ENCODE assay signal across 15 cellular contexts in the genomic region with DNA sequence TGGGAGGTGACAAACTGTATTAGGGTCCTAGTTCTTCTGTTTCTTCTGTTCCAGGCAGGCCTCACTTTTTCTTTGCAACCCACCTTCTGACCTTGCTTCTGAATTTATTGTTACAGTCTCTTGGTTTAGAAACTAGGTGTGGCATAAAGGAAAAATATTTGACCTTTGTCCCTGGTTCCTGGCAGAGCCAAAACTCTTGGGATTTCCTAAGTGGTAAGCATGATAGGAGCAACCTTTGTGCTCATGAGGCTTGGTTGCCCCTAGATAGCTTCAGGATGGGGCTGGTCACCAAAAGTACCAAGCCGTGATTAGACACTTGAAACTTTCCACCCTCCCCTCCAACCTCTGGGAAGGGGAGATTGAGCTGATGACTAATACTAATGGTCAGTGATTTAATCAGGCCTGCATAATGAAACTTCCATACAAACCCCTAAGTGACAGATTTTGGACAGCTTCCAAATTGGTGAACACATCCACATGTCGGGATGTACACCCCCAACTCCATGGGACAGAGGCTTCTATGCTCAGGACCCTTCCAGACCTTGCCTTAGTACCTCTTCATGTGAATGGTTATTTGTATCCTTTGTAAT. TPM values are rescaled to one million over a fixed set of nuclear protein-coding genes. Genes with fewer than 3 reads are reported as not detected.
DNase-seq lines count a peak whose midpoint lies in the region; ATAC-seq and TF ChIP-seq lines count a peak whose summit lies in the region.
"Had no signal": no experiment of that assay in that cellular context is flagged by ENCODE, and none has a peak within 500 bp of the region (broad histone marks: within the 10 kb centered on the region; RNA-seq: fewer than 3 reads in every experiment).

No MANE protein-coding gene starts in this region.

- peaks cover 50% of the 10 kb centered on the region for H3K4me1 Mint-ChIP-seq in CD8-positive, alpha-beta T cell (ENCODE audit: low read depth)
- H3K4me1 Mint-ChIP-seq in natural killer cell treated with Interleukin-12 subunit alpha and Interleukin-12 subunit beta and Interleukin-15 and Interleukin-18, amount 100 ng/mL, for 72 hours (ENCODE audit: low read depth in 2 of 2): peaks cover 26 to 36% of the 10 kb centered on the region in 2 donors

- H3K27me3 ChIP-seq in CD8-positive, alpha-beta T cell (ENCODE audit: insufficient read depth, low read length): no peaks in the 10 kb centered on the region
- H3K27me3 ChIP-seq in HAP-1 (ENCODE audit: low read depth) (no peaks in the 10 kb centered on the region), esophagus squamous epithelium (no peaks in the 10 kb centered on the region)
- H3K27me3 ChIP-seq: adrenal gland, gastrocnemius medialis, SJSA1 had no signal

- POLR2A ChIA-PET in CD8-positive, alpha-beta T cell (lab: Charles Lee): no interaction called here

- TF ChIP-seq POLR2A in esophagus squamous epithelium (IDR thresholded peaks at IDR 0.05): no peak

- H3K27ac Mint-ChIP-seq in CD8-positive, alpha-beta T cell: peak overlapping the region; percentile 18
- peak overlapping the region; percentile 58 to 75 for H3K27ac Mint-ChIP-seq in natural killer cell treated with Interleukin-12 subunit alpha and Interleukin-12 subunit beta and Interleukin-15 and Interleukin-18, amount 100 ng/mL, for 72 hours

- H3K27ac ChIP-seq in CD8-positive, alpha-beta T cell (ENCODE audit: low read depth, low read length): no peak overlapping the region
- H3K27ac ChIP-seq in esophagus squamous epithelium: no peak overlapping the region
- H3K27ac ChIP-seq: HL-60, SJSA1 had no signal

- H3K27me3 Mint-ChIP-seq in CD8-positive, alpha-beta T cell (ENCODE audit: low read depth): no peaks in the 10 kb centered on the region
- no peaks in the 10 kb centered on the region for H3K27me3 Mint-ChIP-seq in natural killer cell treated with Interleukin-12 subunit alpha and Interleukin-12 subunit beta and Interleukin-15 and Interleukin-18, amount 100 ng/mL, for 72 hours

- intact Hi-C loops in CD8-positive, alpha-beta T cell (cut with DNase I, micrococcal nuclease): loop anchor here in 1 of 2 experiments (5.0 to 10.0 kb wide), 3 partner anchors 289 to 679 kb away; a partner anchor contains a TSS
- intact Hi-C loops in esophagus squamous epithelium (cut with DNase I): loop anchor here (5.0 kb wide), 1 partner anchor 34 kb away; no protein-coding TSS in a partner anchor

- peaks cover 13% of the 10 kb centered on the region for H3K36me3 ChIP-seq in CD8-positive, alpha-beta T cell (ENCODE audit: insufficient read depth, low read length)
- H3K36me3 ChIP-seq in HAP-1 (replicated peaks) (peaks cover 28% of the 10 kb centered on the region), esophagus squamous epithelium (peaks cover 4 to 68% (median 8%) of the 10 kb centered on the region in 3 donors)

- CTCF ChIA-PET in CD8-positive, alpha-beta T cell (lab: Charles Lee): interaction anchor here (10.6 kb wide), 1 partner anchor 28 kb away, joined by 192 read pairs; no protein-coding TSS in a partner anchor

- peaks cover 32% of the 10 kb centered on the region for H3K4me1 ChIP-seq in CD8-positive, alpha-beta T cell (ENCODE audit: insufficient read depth, low read length)
- peaks cover under 1% of the 10 kb centered on the region; the same call in 1 of the 2 replicates for H3K4me1 ChIP-seq in HAP-1
- H3K4me1 ChIP-seq in esophagus squamous epithelium: peaks cover 8 to 60% (median 23%) of the 10 kb centered on the region in 3 donors

- no peaks in the 10 kb centered on the region for H3K9me3 Mint-ChIP-seq in CD8-positive, alpha-beta T cell
- no peaks in the 10 kb centered on the region for H3K9me3 Mint-ChIP-seq in natural killer cell treated with Interleukin-12 subunit alpha and Interleukin-12 subunit beta and Interleukin-15 and Interleukin-18, amount 100 ng/mL, for 72 hours
- H3K9me3 Mint-ChIP-seq: CD8-positive, alpha-beta memory T cell had no signal

- H3K36me3 Mint-ChIP-seq in CD8-positive, alpha-beta T cell: peaks cover 44% of the 10 kb centered on the region
- peaks cover 9% of the 10 kb centered on the region for H3K36me3 Mint-ChIP-seq in natural killer cell treated with Interleukin-12 subunit alpha and Interleukin-12 subunit beta and Interleukin-15 and Interleukin-18, amount 100 ng/mL, for 72 hours

- ATAC-seq in CD8-positive, alpha-beta T cell: no peak
- no peak for ATAC-seq in natural killer cell treated with Interleukin-12 subunit alpha and Interleukin-12 subunit beta and Interleukin-15 and Interleukin-18, amount 100 ng/mL, for 72 hours
- ATAC-seq: gastrocnemius medialis had no signal

- no peak overlapping the region for H3K4me3 ChIP-seq in CD8-positive, alpha-beta T cell (ENCODE audit: low read depth, low read length)
- H3K4me3 ChIP-seq in HAP-1: no peak overlapping the region
- no peak overlapping the region for H3K4me3 ChIP-seq in esophagus squamous epithelium
- H3K4me3 ChIP-seq: adrenal gland, gastrocnemius medialis, SJSA1 had no signal

- in situ Hi-C loops in HAP-1 (cut with MboI; ENCODE audit: low sequenced_read_pairs): no loop called here

- no peak for DNase-seq in CD8-positive, alpha-beta T cell
- DNase-seq in HuH-7 (ENCODE audit: low spot score) (peak; percentile 45), amniotic epithelial cell (ENCODE audit: low read depth) (peak; percentile 25), NCI-H187 treated with DMSO at 0.1 percent for 48 hours (lab: John Stamatoyannopoulos, UW) (no peak), HAP-1 (ENCODE audit: low spot score in 2 of 2) (no peak), esophagus squamous epithelium (lab: John Stamatoyannopoulos, UW) (no peak)
- no peak for DNase-seq in natural killer cell treated with Interleukin-12 subunit alpha and Interleukin-12 subunit beta and Interleukin-15 and Interleukin-18, amount 100 ng/mL, for 72 hours (ENCODE audit: low spot score)
- DNase-seq: adrenal gland; CD8-positive, alpha-beta memory T cell; gastrocnemius medialis; Kasumi-1; mammary epithelial cell; stimulated activated naive CD4-positive, alpha-beta T cell treated with Interleukin-2 at 50 U/mL for 16 hours had no signal

- 62 to 73% methylated on average over 2 of the region's 2 CpGs for WGBS in esophagus squamous epithelium, 2 donors

- H3K4me3 Mint-ChIP-seq in CD8-positive, alpha-beta T cell: no peak overlapping the region
- no peak overlapping the region for H3K4me3 Mint-ChIP-seq in natural killer cell treated with Interleukin-12 subunit alpha and Interleukin-12 subunit beta and Interleukin-15 and Interleukin-18, amount 100 ng/mL, for 72 hours

- H3K9me3 ChIP-seq in CD8-positive, alpha-beta T cell (ENCODE audit: low read length): no peaks in the 10 kb centered on the region
- H3K9me3 ChIP-seq in HAP-1 (no peaks in the 10 kb centered on the region), esophagus squamous epithelium (no peaks in the 10 kb centered on the region)
- H3K9me3 ChIP-seq: adrenal gland, gastrocnemius medialis, SJSA1 had no signal

- TF ChIP-seq CTCF in CD8-positive, alpha-beta T cell (IDR thresholded peaks at IDR 0.05): no peak
- no peak for TF ChIP-seq CTCF in esophagus squamous epithelium (IDR thresholded peaks at IDR 0.05)

RNA-seq across cellular contexts. Expression of a gene that starts 4.7 kb away (rescaled TPM):
- 10 to 100 TPM; 78.4 to 81.2 TPM for total RNA-seq in CD8-positive, alpha-beta T cell
- total RNA-seq in natural killer cell treated with Interleukin-12 subunit alpha and Interleukin-12 subunit beta and Interleukin-15 and Interleukin-18, amount 100 ng/mL, for 72 hours: 10 to 100 TPM; 53.6 to 66.9 TPM
- total RNA-seq in esophagus squamous epithelium: 10 to 100 TPM; 16.8 to 46.7 (median 26.1) TPM

Comparison
In these comparisons a context has a peak if more than half of its experiments do, and no peak if none do; other contexts are left out.
1. DNase-seq: peak in HuH-7 (single experiment) and amniotic epithelial cell (single experiment); none in CD8-positive, alpha-beta T cell (0 of 7), natural killer cell treated with Interleukin-12 subunit alpha and Interleukin-12 subunit beta and Interleukin-15 and Interleukin-18, amount 100 ng/mL, for 72 hours (single experiment), NCI-H187 treated with DMSO at 0.1 percent for 48 hours (single experiment), HAP-1 (0 of 2) and esophagus squamous epithelium (single experiment).